Comparison of ENCODE assay signal across 7 cellular contexts in the genomic region with DNA sequence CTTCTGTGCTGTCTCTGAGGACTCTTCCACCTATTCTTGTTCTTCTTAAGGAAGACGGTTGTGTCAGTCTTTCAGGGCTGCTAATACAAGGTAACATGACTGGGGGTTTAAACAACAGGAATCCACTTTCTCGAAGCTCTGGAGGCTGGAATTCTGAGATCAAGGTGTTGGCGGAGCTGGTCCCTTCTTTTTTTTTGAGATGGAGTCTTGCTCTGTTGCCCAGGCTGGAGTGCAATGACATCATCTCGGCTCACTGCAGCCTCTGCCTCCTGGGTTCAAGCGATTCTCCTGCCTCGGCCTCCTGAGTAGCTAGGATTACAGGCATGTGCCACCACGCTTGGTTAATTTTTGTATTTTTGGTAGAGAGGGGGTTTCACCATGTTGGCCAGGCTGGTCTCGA.
DNase-seq lines count a peak whose midpoint lies in the region; ATAC-seq, FAIRE-seq and TF ChIP-seq lines count a peak whose summit lies in the region.
"Not testable (repeated sequence)": the region's sequence is repeated elsewhere in the genome, so short reads cannot be mapped to it uniquely, and the experiment has no call there.

No MANE protein-coding gene starts in this region.

- not testable (repeated sequence) for H4K20me1 ChIP-seq in OCI-LY3 (ENCODE audit: insufficient read depth, low read length); K562 (replicated peaks; ENCODE audit: control insufficient read depth, insufficient read depth, low read length); HepG2 (ENCODE audit: insufficient read depth, low read length)

- not testable (repeated sequence) for DNase-seq in CD4-positive, alpha-beta memory T cell; activated B cell treated with CpG ODN at 0.5 μM for 24 hours; K562 (ENCODE audit: extremely low read depth in 1 of 4, low spot score in 3 of 4); HepG2 (ENCODE audit: low spot score); natural killer cell treated with Interleukin-12 subunit alpha and Interleukin-12 subunit beta and Interleukin-15 and Interleukin-18, amount 100 ng/mL, for 72 hours (ENCODE audit: low spot score)

- H3K36me3 Mint-ChIP-seq in CD4-positive, alpha-beta memory T cell; activated B cell treated with CpG ODN at 0.5 μM for 24 hours (ENCODE audit: low read depth); natural killer cell treated with Interleukin-12 subunit alpha and Interleukin-12 subunit beta and Interleukin-15 and Interleukin-18, amount 100 ng/mL, for 72 hours; stimulated activated naive CD8-positive, alpha-beta T cell treated with anti-CD3 and anti-CD28 coated beads, Interleukin-15, Interleukin-2, amounts not matched to agents 100 ng/mL and 50 ng/mL, for 24 hours (ENCODE audit: low read depth): not testable (repeated sequence)

- H3K4me1 Mint-ChIP-seq in CD4-positive, alpha-beta memory T cell: peaks cover 17 to 31% (median 23%) of the 10 kb centered on the region in 4 donors
- peaks cover 60% of the 10 kb centered on the region for H3K4me1 Mint-ChIP-seq in activated B cell treated with CpG ODN at 0.5 μM for 24 hours
- peaks cover 34 to 48% of the 10 kb centered on the region in 2 donors for H3K4me1 Mint-ChIP-seq in natural killer cell treated with Interleukin-12 subunit alpha and Interleukin-12 subunit beta and Interleukin-15 and Interleukin-18, amount 100 ng/mL, for 72 hours (ENCODE audit: low read depth in 2 of 2)
- peaks cover 34% of the 10 kb centered on the region for H3K4me1 Mint-ChIP-seq in stimulated activated naive CD8-positive, alpha-beta T cell treated with anti-CD3 and anti-CD28 coated beads, Interleukin-15, Interleukin-2, amounts not matched to agents 100 ng/mL and 50 ng/mL, for 24 hours (ENCODE audit: low read depth)

- peak overlapping the region in 4 of 7 donors; percentile 4 to 65 (median 40) for H3K27ac Mint-ChIP-seq in CD4-positive, alpha-beta memory T cell
- H3K27ac Mint-ChIP-seq in activated B cell treated with CpG ODN at 0.5 μM for 24 hours: peak overlapping the region; percentile 95
- H3K27ac Mint-ChIP-seq in natural killer cell treated with Interleukin-12 subunit alpha and Interleukin-12 subunit beta and Interleukin-15 and Interleukin-18, amount 100 ng/mL, for 72 hours: peak overlapping the region; percentile 65 to 94
- peak overlapping the region; percentile 16 for H3K27ac Mint-ChIP-seq in stimulated activated naive CD8-positive, alpha-beta T cell treated with anti-CD3 and anti-CD28 coated beads, Interleukin-15, Interleukin-2, amounts not matched to agents 100 ng/mL and 50 ng/mL, for 24 hours

- TF ChIP-seq CTCF in OCI-LY3 (IDR thresholded peaks at IDR 0.05; ENCODE audit: low read depth, low read length); activated B cell treated with CpG ODN at 0.5 μM for 24 hours (IDR thresholded peaks at IDR 0.05); K562 (IDR thresholded peaks at IDR 0.05 in 2 of 3, conservative IDR thresholded peaks at IDR 0.05 in 1 of 3; ENCODE audit: insufficient read depth in 2 of 3, low read depth in 1 of 3, low read length in 3 of 3); HepG2 (CRISPR knock-in tag; IDR thresholded peaks at IDR 0.05): not testable (repeated sequence)

- not testable (repeated sequence) for ATAC-seq in activated B cell treated with CpG ODN at 0.5 μM for 24 hours (ENCODE audit: low read depth); K562; HepG2; natural killer cell treated with Interleukin-12 subunit alpha and Interleukin-12 subunit beta and Interleukin-15 and Interleukin-18, amount 100 ng/mL, for 72 hours

- in situ Hi-C loops in K562 (cut with MboI); HepG2 (cut with HindIII; ENCODE audit: extremely low pct_ligation_motif_present, low pct_unique_long_range_greater_than_20kb): not testable (repeated sequence)

- not testable (repeated sequence) for FAIRE-seq in K562 (lab: Jason Lieb, UNC); HepG2 (lab: Jason Lieb, UNC)

- 13% methylated on average over 7 of the region's 8 CpGs for WGBS in K562 (ENCODE audit: insufficient coverage, low coverage, missing lambda C conversion rate)
- 80% methylated on average over 8 of the region's 8 CpGs for WGBS in HepG2 (ENCODE audit: low lambda C conversion rate)

- POLR2A ChIA-PET in CD4-positive, alpha-beta memory T cell (lab: Charles Lee; ENCODE audit: partially characterized antibody); K562 (lab: Yijun Ruan, JAX): not testable (repeated sequence)
- POLR2A ChIA-PET in activated B cell treated with CpG ODN at 0.5 μM for 24 hours (lab: Charles Lee) (interaction anchor here (0.8 to 5.2 kb wide), 5 partner anchors 8 to 203 kb away, joined by 3 to 106 read pairs (median 9); partner anchors contain the start of gene MAP4K4), HepG2 (lab: Yijun Ruan, JAX) (interaction anchor here (1.0 to 4.1 kb wide), 3 partner anchors 11 to 71 kb away, joined by 3 to 18 read pairs (median 4); partner anchors contain the start of gene MAP4K4)

- not testable (repeated sequence) for H3K36me3 ChIP-seq in CD4-positive, alpha-beta memory T cell (ENCODE audit: insufficient read depth, low read length); OCI-LY3 (replicated peaks; ENCODE audit: low read depth, low read length); K562 (ENCODE audit: control insufficient read depth, insufficient read depth, low read length); HepG2 (replicated peaks in 1 of 2; ENCODE audit: control insufficient read depth in 1 of 2, insufficient read depth in 2 of 2, low read length in 2 of 2)

- not testable (repeated sequence) for H3K27me3 ChIP-seq in CD4-positive, alpha-beta memory T cell (ENCODE audit: insufficient read depth, low read length); OCI-LY3 (ENCODE audit: low read depth, low read length); HepG2 (ENCODE audit: control insufficient read depth in 1 of 2, insufficient read depth in 2 of 2, low read length in 2 of 2)
- H3K27me3 ChIP-seq in K562 (ENCODE audit: control insufficient read depth in 2 of 2, insufficient read depth in 2 of 2, low read length in 2 of 2): peaks cover 19 to 45% of the 10 kb centered on the region in 2 experiments; a peak in 4 of 5 replicates

- not testable (repeated sequence) for H3K27ac ChIP-seq in CD4-positive, alpha-beta memory T cell (ENCODE audit: low read depth, low read length); K562 (ENCODE audit: extremely low read depth, low read depth, low read length); HepG2 (ENCODE audit: extremely low read length, insufficient read depth, low read length)
- H3K27ac ChIP-seq in OCI-LY3 (ENCODE audit: low read length): peak overlapping the region; percentile 97

- not testable (repeated sequence) for H3K79me2 ChIP-seq in OCI-LY3 (ENCODE audit: low read length); K562 (ENCODE audit: control insufficient read depth, insufficient read depth, low read length); HepG2 (ENCODE audit: insufficient read depth, low read length)

- not testable (repeated sequence) for H3K9me3 ChIP-seq in CD4-positive, alpha-beta memory T cell (ENCODE audit: control insufficient read depth in 1 of 2, low read length in 2 of 2); OCI-LY3 (ENCODE audit: insufficient read depth, low read length); K562 (replicated peaks; ENCODE audit: control insufficient read depth, insufficient read depth, low read depth, low read length); HepG2 (ENCODE audit: low read length)

- not testable (repeated sequence) for H3K9me3 Mint-ChIP-seq in CD4-positive, alpha-beta memory T cell; activated B cell treated with CpG ODN at 0.5 μM for 24 hours; natural killer cell treated with Interleukin-12 subunit alpha and Interleukin-12 subunit beta and Interleukin-15 and Interleukin-18, amount 100 ng/mL, for 72 hours; stimulated activated naive CD8-positive, alpha-beta T cell treated with anti-CD3 and anti-CD28 coated beads, Interleukin-15, Interleukin-2, amounts not matched to agents 100 ng/mL and 50 ng/mL, for 24 hours

- intact Hi-C loops in CD4-positive, alpha-beta memory T cell (cut with micrococcal nuclease); K562 (cut with micrococcal nuclease); HepG2 (cut with micrococcal nuclease; ENCODE audit: unreplicated experiment): not testable (repeated sequence)
- intact Hi-C loops in activated B cell treated with CpG ODN at 0.5 μM for 24 hours (cut with micrococcal nuclease): loop anchor here (10.0 kb wide), 2 partner anchors 289 to 1231 kb away; no protein-coding TSS in a partner anchor

- TF ChIP-seq RAD21 in K562 (CRISPR knock-in tag; conservative IDR thresholded peaks at IDR 0.05 in 1 of 2, IDR thresholded peaks at IDR 0.05 in 1 of 2); HepG2 (CRISPR knock-in tag; IDR thresholded peaks at IDR 0.05): not testable (repeated sequence)

- not testable (repeated sequence) for H3K4me3 Mint-ChIP-seq in CD4-positive, alpha-beta memory T cell; stimulated activated naive CD8-positive, alpha-beta T cell treated with anti-CD3 and anti-CD28 coated beads, Interleukin-15, Interleukin-2, amounts not matched to agents 100 ng/mL and 50 ng/mL, for 24 hours
- H3K4me3 Mint-ChIP-seq in activated B cell treated with CpG ODN at 0.5 μM for 24 hours: peak overlapping the region; percentile 53
- H3K4me3 Mint-ChIP-seq in natural killer cell treated with Interleukin-12 subunit alpha and Interleukin-12 subunit beta and Interleukin-15 and Interleukin-18, amount 100 ng/mL, for 72 hours: peak overlapping the region; percentile 15

- H3K27me3 Mint-ChIP-seq in CD4-positive, alpha-beta memory T cell; activated B cell treated with CpG ODN at 0.5 μM for 24 hours; natural killer cell treated with Interleukin-12 subunit alpha and Interleukin-12 subunit beta and Interleukin-15 and Interleukin-18, amount 100 ng/mL, for 72 hours; stimulated activated naive CD8-positive, alpha-beta T cell treated with anti-CD3 and anti-CD28 coated beads, Interleukin-15, Interleukin-2, amounts not matched to agents 100 ng/mL and 50 ng/mL, for 24 hours: not testable (repeated sequence)

- not testable (repeated sequence) for H3K4me3 ChIP-seq in CD4-positive, alpha-beta memory T cell (ENCODE audit: low read length in 2 of 2); OCI-LY3 (ENCODE audit: low read length); K562; HepG2 (replicated peaks in 1 of 3; ENCODE audit: insufficient read depth in 1 of 3, low read depth in 2 of 3, low read length in 3 of 3)

- H3K4me1 ChIP-seq in CD4-positive, alpha-beta memory T cell (ENCODE audit: insufficient read depth, low read length): peaks cover 16% of the 10 kb centered on the region
- H3K4me1 ChIP-seq in OCI-LY3 (ENCODE audit: low read length) (peaks cover 57% of the 10 kb centered on the region), HepG2 (ENCODE audit: insufficient read depth, low read length) (peaks cover 77% of the 10 kb centered on the region)
- not testable (repeated sequence) for H3K4me1 ChIP-seq in K562 (replicated peaks in 1 of 2; ENCODE audit: control insufficient read depth in 2 of 2, insufficient read depth in 2 of 2, low read length in 2 of 2)

- TF ChIP-seq EP300 in K562 (IDR thresholded peaks at IDR 0.05; ENCODE audit: low read length); HepG2 (IDR thresholded peaks at IDR 0.05; ENCODE audit: low read depth in 2 of 2, low read length in 2 of 2); HepG2 (CRISPR knock-in tag; IDR thresholded peaks at IDR 0.05; ENCODE audit: borderline replicate concordance): not testable (repeated sequence)

- CTCF ChIA-PET in CD4-positive, alpha-beta memory T cell (lab: Charles Lee; ENCODE audit: partially characterized antibody); activated B cell treated with CpG ODN at 0.5 μM for 24 hours (lab: Charles Lee); K562 (lab: Yijun Ruan, JAX; ENCODE audit: low intra/inter-chr PET ratio); HepG2 (lab: Yijun Ruan, JAX; ENCODE audit: low intra/inter-chr PET ratio, low total read pairs): not testable (repeated sequence)

- not testable (repeated sequence) for BruUV-seq in K562 (replicated peaks; lab: Mats Ljungman, UMichigan); HepG2 (replicated peaks; lab: Mats Ljungman, UMichigan)

- peak overlapping the region; percentile 86; the same call in 1 of the 2 replicates for H3K9ac ChIP-seq in OCI-LY3 (ENCODE audit: low read length)
- not testable (repeated sequence) for H3K9ac ChIP-seq in K562 (ENCODE audit: insufficient read depth in 1 of 2, low read depth in 2 of 2, low read length in 2 of 2)
- H3K9ac ChIP-seq in HepG2 (ENCODE audit: insufficient read depth, low read depth, low read length): peak overlapping the region; percentile 28; the same call in 1 of the 2 replicates

- H3K4me2 ChIP-seq in OCI-LY3 (ENCODE audit: low read length): peak overlapping the region; percentile 97
- not testable (repeated sequence) for H3K4me2 ChIP-seq in K562 (ENCODE audit: insufficient read depth, low read length)
- peak overlapping the region; percentile 65 for H3K4me2 ChIP-seq in HepG2 (ENCODE audit: low read depth, low read length)

- H2AFZ ChIP-seq in OCI-LY3 (ENCODE audit: low read depth, low read length): 0 out of 2 replicates have a peak overlapping the region, but pooled peaks have one; percentile 4
- H2AFZ ChIP-seq in K562 (ENCODE audit: low read depth, low read length): not testable (repeated sequence)
- peak overlapping the region; percentile 8 for H2AFZ ChIP-seq in HepG2 (ENCODE audit: low read length)

- H3K9me1 ChIP-seq in K562 (ENCODE audit: control insufficient read depth, insufficient read depth, low read length): not testable (repeated sequence)

- TF ChIP-seq POLR2A in K562 (conservative IDR thresholded peaks at IDR 0.05); HepG2 (IDR thresholded peaks at IDR 0.05; ENCODE audit: insufficient read depth in 1 of 2, low read depth in 2 of 2, low read length in 2 of 2): not testable (repeated sequence)

Comparison
In these comparisons a context has a peak if more than half of its experiments do, and no peak if none do; other contexts are left out.
1. H3K27ac Mint-ChIP-seq: peak in every context shown above with its lines; median percentile 95 in activated B cell treated with CpG ODN at 0.5 μM for 24 hours; 80 in natural killer cell treated with Interleukin-12 subunit alpha and Interleukin-12 subunit beta and Interleukin-15 and Interleukin-18, amount 100 ng/mL, for 72 hours; 40 in CD4-positive, alpha-beta memory T cell; 16 in stimulated activated naive CD8-positive, alpha-beta T cell treated with anti-CD3 and anti-CD28 coated beads, Interleukin-15, Interleukin-2, amounts not matched to agents 100 ng/mL and 50 ng/mL, for 24 hours.